Comparison of ENCODE assay signal across 9 cellular contexts in genomic region chr3:186790261-186790981, GRCh38. TPM values are rescaled to one million over a fixed set of nuclear protein-coding genes. Genes with fewer than 3 reads are reported as not detected.
DNase-seq lines count a peak whose midpoint lies in the region; ATAC-seq, FAIRE-seq and TF ChIP-seq lines count a peak whose summit lies in the region.
"Had no signal": no experiment of that assay in that cellular context is flagged by ENCODE, and none has a peak within 500 bp of the region (broad histone marks: within the 10 kb centered on the region; RNA-seq: fewer than 3 reads in every experiment).

No MANE protein-coding gene starts in this region.

- H3K4me1 ChIP-seq in SJCRH30, result peaks cover 7% of the 10 kb centered on the region

- peak; percentile 73 for FAIRE-seq in GM18507 (lab: Jason Lieb, UNC)

- H3K27ac ChIP-seq in 22Rv1, result peak overlapping the region; percentile 53
- H3K27ac ChIP-seq in SJCRH30, result peak overlapping the region; percentile 15; the same call in 1 of the 2 replicates
- H3K27ac ChIP-seq in epithelial cell of prostate, result peak overlapping the region; percentile 48
- H3K27ac ChIP-seq: heart right ventricle had no signal

- H3K9me3 ChIP-seq in SJCRH30 (replicated peaks), result no peaks in the 10 kb centered on the region
- H3K9me3 ChIP-seq: heart right ventricle had no signal

- peak overlapping the region; percentile 99 for H3K4me3 Mint-ChIP-seq in stimulated activated naive CD8-positive, alpha-beta T cell treated with anti-CD3 and anti-CD28 coated beads, Interleukin-15, Interleukin-2, amounts not matched to agents 100 ng/mL and 50 ng/mL, for 24 hours

- DNase-seq in GM18507 (ENCODE audit: extremely low spot score, insufficient read length, low read depth) (no peak), SJCRH30 (peak in 1 of 2 experiments; percentile 51), epithelial cell of prostate (ENCODE audit: low read depth, low spot score) (no peak), DMS79 (lab: John Stamatoyannopoulos, UW) (no peak)
- DNase-seq: heart right ventricle had no signal

- no peak for TF ChIP-seq CTCF in 22Rv1 (IDR thresholded peaks at IDR 0.05)

- H3K27me3 Mint-ChIP-seq in stimulated activated naive CD8-positive, alpha-beta T cell treated with anti-CD3 and anti-CD28 coated beads, Interleukin-15, Interleukin-2, amounts not matched to agents 100 ng/mL and 50 ng/mL, for 24 hours, result no peaks in the 10 kb centered on the region

- H3K27ac Mint-ChIP-seq in stimulated activated naive CD8-positive, alpha-beta T cell treated with anti-CD3 and anti-CD28 coated beads, Interleukin-15, Interleukin-2, amounts not matched to agents 100 ng/mL and 50 ng/mL, for 24 hours, result peak overlapping the region; percentile 61

- peaks cover 87% of the 10 kb centered on the region for H3K36me3 ChIP-seq in SJCRH30

- H3K27me3 ChIP-seq in SJCRH30, result no peaks in the 10 kb centered on the region
- H3K27me3 ChIP-seq: heart right ventricle had no signal

- no peak for ATAC-seq in GM21367 (IDR thresholded peaks at IDR 0.05; ENCODE audit: unreplicated experiment)
- ATAC-seq in HG02852 (IDR thresholded peaks at IDR 0.05; ENCODE audit: unreplicated experiment), result no peak

- no peak overlapping the region for H3K4me3 ChIP-seq in SJCRH30
- H3K4me3 ChIP-seq: heart right ventricle had no signal

- peaks cover 44% of the 10 kb centered on the region for H3K4me1 Mint-ChIP-seq in stimulated activated naive CD8-positive, alpha-beta T cell treated with anti-CD3 and anti-CD28 coated beads, Interleukin-15, Interleukin-2, amounts not matched to agents 100 ng/mL and 50 ng/mL, for 24 hours (ENCODE audit: low read depth)

- no peaks in the 10 kb centered on the region for H3K9me3 Mint-ChIP-seq in stimulated activated naive CD8-positive, alpha-beta T cell treated with anti-CD3 and anti-CD28 coated beads, Interleukin-15, Interleukin-2, amounts not matched to agents 100 ng/mL and 50 ng/mL, for 24 hours

- H3K36me3 Mint-ChIP-seq in stimulated activated naive CD8-positive, alpha-beta T cell treated with anti-CD3 and anti-CD28 coated beads, Interleukin-15, Interleukin-2, amounts not matched to agents 100 ng/mL and 50 ng/mL, for 24 hours (ENCODE audit: low read depth), result peaks cover 96% of the 10 kb centered on the region

RNA-seq across cellular contexts. Expression of gene EIF4A2, which starts 7.0 kb away (rescaled TPM):
- 261 and 315 TPM in 2 replicates for total RNA-seq in SJCRH30 (2014; rRNA removed; shearing (Covaris generic))

RNA-seq across cellular contexts. Expression of gene RFC4, which starts 15.9 kb away (rescaled TPM):
- 85.5 and 96.6 TPM in 2 replicates for total RNA-seq in SJCRH30 (2014; rRNA removed; shearing (Covaris generic))

RNA-seq across cellular contexts. Expression of gene ADIPOQ, which starts 52.1 kb away (rescaled TPM):
- not detected in 2 replicates for total RNA-seq in SJCRH30 (2014; rRNA removed; shearing (Covaris generic))
